ENCODE assay signal across 1 cellular context in the genomic region with DNA sequence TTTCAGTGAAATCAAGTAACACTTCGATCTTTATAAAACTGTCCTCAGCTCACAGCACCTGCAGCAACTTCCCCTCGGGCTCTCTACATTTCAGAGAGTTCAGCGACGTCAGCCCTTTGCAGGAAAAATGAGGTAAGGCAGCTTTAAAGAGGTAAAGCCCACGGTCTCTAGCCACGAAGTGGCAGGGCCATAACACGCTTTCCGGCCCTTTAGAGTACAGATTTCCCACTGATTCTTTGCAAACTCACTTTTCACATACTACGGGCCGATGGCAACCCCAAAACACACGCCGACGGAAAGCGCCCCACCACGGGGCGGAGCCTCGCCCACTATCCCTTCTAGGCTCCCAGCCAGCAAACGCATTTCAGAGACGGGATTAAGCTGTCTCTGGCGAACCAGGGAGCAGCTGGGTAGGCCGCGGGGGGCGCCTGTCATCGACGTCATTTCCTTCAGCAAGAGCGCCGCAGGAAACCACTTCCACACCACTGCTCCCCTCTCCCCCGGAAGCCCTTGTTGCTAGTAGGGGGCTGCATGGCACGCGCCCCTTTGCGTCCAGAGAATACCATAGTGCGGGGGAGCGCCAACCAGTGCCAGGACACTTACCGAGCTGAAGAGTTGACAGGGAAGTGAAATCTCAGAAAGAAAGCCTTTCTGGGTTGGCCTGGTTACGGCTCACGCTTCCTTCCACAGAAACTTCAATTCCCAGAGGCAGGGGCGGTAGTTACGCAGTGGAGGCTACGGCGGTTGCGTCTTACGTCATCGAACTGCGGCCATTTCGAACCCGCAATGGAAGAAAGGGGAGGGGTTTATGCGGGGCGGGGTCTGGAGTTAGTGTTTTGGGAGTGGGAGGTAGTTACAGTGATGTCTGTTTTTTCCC.
TF ChIP-seq lines count a peak whose summit lies in the region.

A gene with protein sequence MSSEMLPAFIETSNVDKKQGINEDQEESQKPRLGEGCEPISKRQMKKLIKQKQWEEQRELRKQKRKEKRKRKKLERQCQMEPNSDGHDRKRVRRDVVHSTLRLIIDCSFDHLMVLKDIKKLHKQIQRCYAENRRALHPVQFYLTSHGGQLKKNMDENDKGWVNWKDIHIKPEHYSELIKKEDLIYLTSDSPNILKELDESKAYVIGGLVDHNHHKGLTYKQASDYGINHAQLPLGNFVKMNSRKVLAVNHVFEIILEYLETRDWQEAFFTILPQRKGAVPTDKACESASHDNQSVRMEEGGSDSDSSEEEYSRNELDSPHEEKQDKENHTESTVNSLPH (minus strand): TSS at position 730 of the 877 bp plus-strand sequence. CDS start 4,701 bp downstream, outside the sequence.

TF ChIP-seq in HEK293, 187 proteins besides CTCF, POLR2A, EP300 and RAD21 (continued from another document and continues in another):
- TF ChIP-seq ZNF146 (tag by site-specific recombination; IDR thresholded peaks at IDR 0.05) (no peak), ZNF19 (tag by site-specific recombination; IDR thresholded peaks at IDR 0.05; ENCODE audit: low read depth) (no peak), ZNF629 (tag by site-specific recombination; IDR thresholded peaks at IDR 0.05) (peak; percentile 97), ZNF138 (tag by site-specific recombination; IDR thresholded peaks at IDR 0.05; ENCODE audit: borderline replicate concordance) (no peak), ZNF530 (tag by site-specific recombination; IDR thresholded peaks at IDR 0.05; ENCODE audit: low read depth) (no peak), ZNF292 (tag by site-specific recombination; IDR thresholded peaks at IDR 0.05; ENCODE audit: borderline replicate concordance, low read depth) (no peak), ZNF157 (tag by site-specific recombination; IDR thresholded peaks at IDR 0.05) (no peak), OVOL3 (tag by site-specific recombination; IDR thresholded peaks at IDR 0.05) (no peak), KLF7 (tag by site-specific recombination; IDR thresholded peaks at IDR 0.05; ENCODE audit: borderline replicate concordance) (no peak), ZNF133 (tag by site-specific recombination; IDR thresholded peaks at IDR 0.05) (no peak), ZNF529 (tag by site-specific recombination; IDR thresholded peaks at IDR 0.05; ENCODE audit: insufficient replicate concordance) (no peak), BCL11B (tag by site-specific recombination; IDR thresholded peaks at IDR 0.05; ENCODE audit: low read depth) (no peak), SETDB1 (IDR thresholded peaks at IDR 0.05; ENCODE audit: insufficient read length, low read length) (no peak), ZFHX2 (tag by site-specific recombination; conservative IDR thresholded peaks at IDR 0.05) (peak; percentile 53; the same call in 1 of the 2 replicates), ZNF501 (tag by site-specific recombination; IDR thresholded peaks at IDR 0.05) (peak; percentile 19; the same call in 1 of the 2 replicates), ZNF423 (tag by site-specific recombination; IDR thresholded peaks at IDR 0.05) (no peak), KLF1 (tag by site-specific recombination; IDR thresholded peaks at IDR 0.05) (peak; percentile 25; the same call in 1 of the 2 replicates), SCRT2 (tag by site-specific recombination; IDR thresholded peaks at IDR 0.05) (peak; percentile 73), ZNF521 (tag by site-specific recombination; IDR thresholded peaks at IDR 0.05) (no peak), ZNF302 (tag by site-specific recombination; IDR thresholded peaks at IDR 0.05; ENCODE audit: low read depth) (no peak), ZNF707 (tag by site-specific recombination; IDR thresholded peaks at IDR 0.05) (no peak), ZNF555 (tag by site-specific recombination; conservative IDR thresholded peaks at IDR 0.05) (no peak), ZBTB21 (tag by site-specific recombination; IDR thresholded peaks at IDR 0.05) (peak; percentile 92), ZNF76 (tag by site-specific recombination; IDR thresholded peaks at IDR 0.05; ENCODE audit: borderline replicate concordance, low read depth) (peak; percentile 73; the same call in 1 of the 2 replicates), ZNF174 (tag by site-specific recombination; IDR thresholded peaks at IDR 0.05) (no peak), ZNF571 (tag by site-specific recombination; IDR thresholded peaks at IDR 0.05) (no peak), KLF16 (tag by site-specific recombination; IDR thresholded peaks at IDR 0.05) (no peak), ZNF747 (tag by site-specific recombination; IDR thresholded peaks at IDR 0.05) (no peak), ZNF23 (tag by site-specific recombination; IDR thresholded peaks at IDR 0.05; ENCODE audit: borderline replicate concordance) (no peak), ZNF16 (tag by site-specific recombination; IDR thresholded peaks at IDR 0.05; ENCODE audit: low read depth) (no peak), ZNF791 (tag by site-specific recombination; IDR thresholded peaks at IDR 0.05) (no peak), SCRT1 (tag by site-specific recombination; IDR thresholded peaks at IDR 0.05; ENCODE audit: borderline replicate concordance) (no peak), ZXDB (tag by site-specific recombination; IDR thresholded peaks at IDR 0.05) (peak; percentile 93; the same call in 1 of the 2 replicates), ZNF837 (tag by site-specific recombination; IDR thresholded peaks at IDR 0.05) (no peak), ZNF239 (tag by site-specific recombination; IDR thresholded peaks at IDR 0.05) (no peak)
- TF ChIP-seq, protein P1, sequence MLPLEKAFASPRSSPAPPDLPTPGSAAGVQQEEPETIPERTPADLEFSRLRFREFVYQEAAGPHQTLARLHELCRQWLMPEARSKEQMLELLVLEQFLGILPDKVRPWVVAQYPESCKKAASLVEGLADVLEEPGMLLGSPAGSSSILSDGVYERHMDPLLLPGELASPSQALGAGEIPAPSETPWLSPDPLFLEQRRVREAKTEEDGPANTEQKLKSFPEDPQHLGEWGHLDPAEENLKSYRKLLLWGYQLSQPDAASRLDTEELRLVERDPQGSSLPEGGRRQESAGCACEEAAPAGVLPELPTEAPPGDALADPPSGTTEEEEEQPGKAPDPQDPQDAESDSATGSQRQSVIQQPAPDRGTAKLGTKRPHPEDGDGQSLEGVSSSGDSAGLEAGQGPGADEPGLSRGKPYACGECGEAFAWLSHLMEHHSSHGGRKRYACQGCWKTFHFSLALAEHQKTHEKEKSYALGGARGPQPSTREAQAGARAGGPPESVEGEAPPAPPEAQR (tag by site-specific recombination; IDR thresholded peaks at IDR 0.05): no peak
- TF ChIP-seq, protein P2, sequence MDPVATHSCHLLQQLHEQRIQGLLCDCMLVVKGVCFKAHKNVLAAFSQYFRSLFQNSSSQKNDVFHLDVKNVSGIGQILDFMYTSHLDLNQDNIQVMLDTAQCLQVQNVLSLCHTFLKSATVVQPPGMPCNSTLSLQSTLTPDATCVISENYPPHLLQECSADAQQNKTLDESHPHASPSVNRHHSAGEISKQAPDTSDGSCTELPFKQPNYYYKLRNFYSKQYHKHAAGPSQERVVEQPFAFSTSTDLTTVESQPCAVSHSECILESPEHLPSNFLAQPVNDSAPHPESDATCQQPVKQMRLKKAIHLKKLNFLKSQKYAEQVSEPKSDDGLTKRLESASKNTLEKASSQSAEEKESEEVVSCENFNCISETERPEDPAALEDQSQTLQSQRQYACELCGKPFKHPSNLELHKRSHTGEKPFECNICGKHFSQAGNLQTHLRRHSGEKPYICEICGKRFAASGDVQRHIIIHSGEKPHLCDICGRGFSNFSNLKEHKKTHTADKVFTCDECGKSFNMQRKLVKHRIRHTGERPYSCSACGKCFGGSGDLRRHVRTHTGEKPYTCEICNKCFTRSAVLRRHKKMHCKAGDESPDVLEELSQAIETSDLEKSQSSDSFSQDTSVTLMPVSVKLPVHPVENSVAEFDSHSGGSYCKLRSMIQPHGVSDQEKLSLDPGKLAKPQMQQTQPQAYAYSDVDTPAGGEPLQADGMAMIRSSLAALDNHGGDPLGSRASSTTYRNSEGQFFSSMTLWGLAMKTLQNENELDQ (tag by site-specific recombination; IDR thresholded peaks at IDR 0.05; ENCODE audit: low read depth): no peak
- TF ChIP-seq, protein P3, sequence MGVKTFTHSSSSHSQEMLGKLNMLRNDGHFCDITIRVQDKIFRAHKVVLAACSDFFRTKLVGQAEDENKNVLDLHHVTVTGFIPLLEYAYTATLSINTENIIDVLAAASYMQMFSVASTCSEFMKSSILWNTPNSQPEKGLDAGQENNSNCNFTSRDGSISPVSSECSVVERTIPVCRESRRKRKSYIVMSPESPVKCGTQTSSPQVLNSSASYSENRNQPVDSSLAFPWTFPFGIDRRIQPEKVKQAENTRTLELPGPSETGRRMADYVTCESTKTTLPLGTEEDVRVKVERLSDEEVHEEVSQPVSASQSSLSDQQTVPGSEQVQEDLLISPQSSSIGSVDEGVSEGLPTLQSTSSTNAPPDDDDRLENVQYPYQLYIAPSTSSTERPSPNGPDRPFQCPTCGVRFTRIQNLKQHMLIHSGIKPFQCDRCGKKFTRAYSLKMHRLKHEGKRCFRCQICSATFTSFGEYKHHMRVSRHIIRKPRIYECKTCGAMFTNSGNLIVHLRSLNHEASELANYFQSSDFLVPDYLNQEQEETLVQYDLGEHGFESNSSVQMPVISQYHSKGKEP (tag by site-specific recombination; IDR thresholded peaks at IDR 0.05): no peak
- TF ChIP-seq, protein P4, sequence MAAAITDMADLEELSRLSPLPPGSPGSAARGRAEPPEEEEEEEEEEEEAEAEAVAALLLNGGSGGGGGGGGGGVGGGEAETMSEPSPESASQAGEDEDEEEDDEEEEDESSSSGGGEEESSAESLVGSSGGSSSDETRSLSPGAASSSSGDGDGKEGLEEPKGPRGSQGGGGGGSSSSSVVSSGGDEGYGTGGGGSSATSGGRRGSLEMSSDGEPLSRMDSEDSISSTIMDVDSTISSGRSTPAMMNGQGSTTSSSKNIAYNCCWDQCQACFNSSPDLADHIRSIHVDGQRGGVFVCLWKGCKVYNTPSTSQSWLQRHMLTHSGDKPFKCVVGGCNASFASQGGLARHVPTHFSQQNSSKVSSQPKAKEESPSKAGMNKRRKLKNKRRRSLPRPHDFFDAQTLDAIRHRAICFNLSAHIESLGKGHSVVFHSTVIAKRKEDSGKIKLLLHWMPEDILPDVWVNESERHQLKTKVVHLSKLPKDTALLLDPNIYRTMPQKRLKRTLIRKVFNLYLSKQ (tag by site-specific recombination; IDR thresholded peaks at IDR 0.05; ENCODE audit: borderline replicate concordance): no peak
- TF ChIP-seq, protein P5, sequence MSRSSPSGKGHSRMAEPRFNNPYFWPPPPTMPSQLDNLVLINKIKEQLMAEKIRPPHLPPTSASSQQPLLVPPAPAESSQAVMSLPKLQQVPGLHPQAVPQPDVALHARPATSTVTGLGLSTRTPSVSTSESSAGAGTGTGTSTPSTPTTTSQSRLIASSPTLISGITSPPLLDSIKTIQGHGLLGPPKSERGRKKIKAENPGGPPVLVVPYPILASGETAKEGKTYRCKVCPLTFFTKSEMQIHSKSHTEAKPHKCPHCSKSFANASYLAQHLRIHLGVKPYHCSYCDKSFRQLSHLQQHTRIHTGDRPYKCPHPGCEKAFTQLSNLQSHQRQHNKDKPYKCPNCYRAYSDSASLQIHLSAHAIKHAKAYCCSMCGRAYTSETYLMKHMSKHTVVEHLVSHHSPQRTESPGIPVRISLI (tag by site-specific recombination; IDR thresholded peaks at IDR 0.05): no peak
- TF ChIP-seq, protein P6, sequence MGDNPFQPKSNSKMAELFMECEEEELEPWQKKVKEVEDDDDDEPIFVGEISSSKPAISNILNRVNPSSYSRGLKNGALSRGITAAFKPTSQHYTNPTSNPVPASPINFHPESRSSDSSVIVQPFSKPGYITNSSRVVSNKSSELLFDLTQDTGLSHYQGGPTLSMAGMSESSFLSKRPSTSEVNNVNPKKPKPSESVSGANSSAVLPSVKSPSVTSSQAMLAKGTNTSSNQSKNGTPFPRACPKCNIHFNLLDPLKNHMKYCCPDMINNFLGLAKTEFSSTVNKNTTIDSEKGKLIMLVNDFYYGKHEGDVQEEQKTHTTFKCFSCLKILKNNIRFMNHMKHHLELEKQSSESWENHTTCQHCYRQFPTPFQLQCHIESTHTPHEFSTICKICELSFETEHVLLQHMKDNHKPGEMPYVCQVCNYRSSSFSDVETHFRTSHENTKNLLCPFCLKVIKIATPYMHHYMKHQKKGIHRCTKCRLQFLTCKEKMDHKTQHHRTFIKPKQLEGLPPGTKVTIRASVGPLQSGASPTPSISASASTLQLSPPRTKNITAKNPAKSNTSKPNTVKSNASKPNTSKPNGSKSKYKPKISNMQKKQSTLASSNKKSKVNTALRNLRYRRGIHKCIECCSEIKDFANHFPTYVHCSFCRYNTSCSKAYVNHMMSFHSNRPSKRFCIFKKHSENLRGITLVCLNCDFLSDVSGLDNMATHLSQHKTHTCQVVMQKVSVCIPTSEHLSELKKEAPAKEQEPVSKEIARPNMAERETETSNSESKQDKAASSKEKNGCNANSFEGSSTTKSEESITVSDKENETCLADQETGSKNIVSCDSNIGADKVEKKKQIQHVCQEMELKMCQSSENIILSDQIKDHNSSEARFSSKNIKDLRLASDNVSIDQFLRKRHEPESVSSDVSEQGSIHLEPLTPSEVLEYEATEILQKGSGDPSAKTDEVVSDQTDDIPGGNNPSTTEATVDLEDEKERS (tag by site-specific recombination; IDR thresholded peaks at IDR 0.05): no peak
- TF ChIP-seq, protein P7, sequence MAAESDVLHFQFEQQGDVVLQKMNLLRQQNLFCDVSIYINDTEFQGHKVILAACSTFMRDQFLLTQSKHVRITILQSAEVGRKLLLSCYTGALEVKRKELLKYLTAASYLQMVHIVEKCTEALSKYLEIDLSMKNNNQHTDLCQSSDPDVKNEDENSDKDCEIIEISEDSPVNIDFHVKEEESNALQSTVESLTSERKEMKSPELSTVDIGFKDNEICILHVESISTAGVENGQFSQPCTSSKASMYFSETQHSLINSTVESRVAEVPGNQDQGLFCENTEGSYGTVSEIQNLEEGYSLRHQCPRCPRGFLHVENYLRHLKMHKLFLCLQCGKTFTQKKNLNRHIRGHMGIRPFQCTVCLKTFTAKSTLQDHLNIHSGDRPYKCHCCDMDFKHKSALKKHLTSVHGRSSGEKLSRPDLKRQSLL (tag by site-specific recombination; IDR thresholded peaks at IDR 0.05): no peak
- TF ChIP-seq, protein P8, sequence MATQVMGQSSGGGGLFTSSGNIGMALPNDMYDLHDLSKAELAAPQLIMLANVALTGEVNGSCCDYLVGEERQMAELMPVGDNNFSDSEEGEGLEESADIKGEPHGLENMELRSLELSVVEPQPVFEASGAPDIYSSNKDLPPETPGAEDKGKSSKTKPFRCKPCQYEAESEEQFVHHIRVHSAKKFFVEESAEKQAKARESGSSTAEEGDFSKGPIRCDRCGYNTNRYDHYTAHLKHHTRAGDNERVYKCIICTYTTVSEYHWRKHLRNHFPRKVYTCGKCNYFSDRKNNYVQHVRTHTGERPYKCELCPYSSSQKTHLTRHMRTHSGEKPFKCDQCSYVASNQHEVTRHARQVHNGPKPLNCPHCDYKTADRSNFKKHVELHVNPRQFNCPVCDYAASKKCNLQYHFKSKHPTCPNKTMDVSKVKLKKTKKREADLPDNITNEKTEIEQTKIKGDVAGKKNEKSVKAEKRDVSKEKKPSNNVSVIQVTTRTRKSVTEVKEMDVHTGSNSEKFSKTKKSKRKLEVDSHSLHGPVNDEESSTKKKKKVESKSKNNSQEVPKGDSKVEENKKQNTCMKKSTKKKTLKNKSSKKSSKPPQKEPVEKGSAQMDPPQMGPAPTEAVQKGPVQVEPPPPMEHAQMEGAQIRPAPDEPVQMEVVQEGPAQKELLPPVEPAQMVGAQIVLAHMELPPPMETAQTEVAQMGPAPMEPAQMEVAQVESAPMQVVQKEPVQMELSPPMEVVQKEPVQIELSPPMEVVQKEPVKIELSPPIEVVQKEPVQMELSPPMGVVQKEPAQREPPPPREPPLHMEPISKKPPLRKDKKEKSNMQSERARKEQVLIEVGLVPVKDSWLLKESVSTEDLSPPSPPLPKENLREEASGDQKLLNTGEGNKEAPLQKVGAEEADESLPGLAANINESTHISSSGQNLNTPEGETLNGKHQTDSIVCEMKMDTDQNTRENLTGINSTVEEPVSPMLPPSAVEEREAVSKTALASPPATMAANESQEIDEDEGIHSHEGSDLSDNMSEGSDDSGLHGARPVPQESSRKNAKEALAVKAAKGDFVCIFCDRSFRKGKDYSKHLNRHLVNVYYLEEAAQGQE (tag by site-specific recombination; IDR thresholded peaks at IDR 0.05): no peak
